ENCODE assay signal across 25 cellular contexts in the genomic region with DNA sequence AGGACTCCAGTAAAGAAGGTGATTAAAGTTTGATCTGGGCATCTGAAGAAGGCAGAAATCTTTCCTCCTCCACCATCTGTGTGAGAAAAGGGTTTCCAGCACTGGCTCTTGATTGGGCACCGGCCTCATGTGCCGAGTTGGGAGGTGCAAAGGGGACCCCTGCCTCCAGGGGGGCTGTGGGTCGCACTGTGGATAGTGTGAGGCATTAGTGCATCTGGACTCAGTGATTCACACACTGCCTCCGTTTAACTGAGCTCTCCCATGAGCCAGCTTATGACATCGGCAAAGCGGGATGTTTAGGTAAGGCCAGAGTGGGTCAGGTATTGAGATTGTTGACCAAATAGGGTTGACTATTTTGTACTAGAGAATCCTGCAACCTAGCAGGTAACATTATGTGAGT. TPM values are rescaled to one million over a fixed set of nuclear protein-coding genes. Genes with fewer than 3 reads are reported as not detected.
DNase-seq lines count a peak whose midpoint lies in the region; ATAC-seq and TF ChIP-seq lines count a peak whose summit lies in the region.
"Had no signal": no experiment of that assay in that cellular context is flagged by ENCODE, and none has a peak within 500 bp of the region (broad histone marks: within the 10 kb centered on the region; RNA-seq: fewer than 3 reads in every experiment).

No MANE protein-coding gene starts in this region.

- no peaks in the 10 kb centered on the region for H3K27me3 ChIP-seq in heart right ventricle
- H3K27me3 ChIP-seq in body of pancreas: no peaks in the 10 kb centered on the region
- no peaks in the 10 kb centered on the region for H3K27me3 ChIP-seq in psoas muscle (ENCODE audit: insufficient read depth in 3 of 3, low read length in 2 of 3)
- H3K27me3 ChIP-seq in skeletal muscle tissue (ENCODE audit: control insufficient read depth in 3 of 3, insufficient read depth in 3 of 3, low read length in 3 of 3): no peaks in the 10 kb centered on the region
- H3K27me3 ChIP-seq: Peyer's patch had no signal

- DNase-seq in heart right ventricle (no peak), left ventricle myocardium superior (no peak), body of pancreas (no peak), psoas muscle (peak in 1 of 2 donors; percentile 45), amygdala (lab: John Stamatoyannopoulos, UW) (no peak), GF-D8 (lab: John Stamatoyannopoulos, UW) (no peak)
- DNase-seq: Calu3, DMS153, DND-41, MM.1S, NCI-H1417, NCI-H1694, NCI-H2029 treated with DMSO at 0.1 percent for 48 hours, NCI-H446 treated with DMSO at 0.1 percent for 48 hours, NCI-H526, NCI-H82, Peyer's patch, SIG-M5 had no signal

- WGBS in heart right ventricle, 2 donors: 79 to 86% methylated on average over 6 of the region's 6 CpGs
- 72 to 78% methylated on average over 6 of the region's 6 CpGs for WGBS in body of pancreas, 2 donors
- 77 to 85% (median 82%) methylated on average over 6 of the region's 6 CpGs for WGBS in psoas muscle, 3 donors

- H3K9ac ChIP-seq in skeletal muscle tissue (ENCODE audit: low read depth in 1 of 3, low read length in 3 of 3): peak overlapping the region in 2 of 3 donors; percentile 39 to 57
- H3K9ac ChIP-seq: KMS-11 had no signal

- peaks cover 0 to 25% (median 18%) of the 10 kb centered on the region in 9 donors for H3K4me1 ChIP-seq in heart right ventricle
- H3K4me1 ChIP-seq in body of pancreas: peaks cover 27% of the 10 kb centered on the region
- peaks cover 31% of the 10 kb centered on the region for H3K4me1 ChIP-seq in psoas muscle
- H3K4me1 ChIP-seq in skeletal muscle tissue (ENCODE audit: control insufficient read depth in 3 of 3, insufficient read depth in 3 of 3, low read length in 3 of 3): peaks cover 21 to 40% (median 26%) of the 10 kb centered on the region in 3 donors
- H3K4me1 ChIP-seq: Peyer's patch had no signal

- H3K27ac ChIP-seq in heart right ventricle: peak overlapping the region in 7 of 10 donors; percentile 13 to 72 (median 48)
- H3K27ac ChIP-seq in body of pancreas: peak overlapping the region; percentile 34 to 85 (median 67)
- peak overlapping the region; percentile 84 for H3K27ac ChIP-seq in psoas muscle
- H3K27ac ChIP-seq in skeletal muscle tissue (ENCODE audit: low read depth, low read length): peak overlapping the region; percentile 71
- H3K27ac ChIP-seq: KMS-11 had no signal

- intact Hi-C loops in heart right ventricle (cut with DNase I) (loop anchor here in 1 of 10 donors (2.0 kb wide), 1 partner anchor 23 kb away; the partner anchor contains the start of gene C1R), left ventricle myocardium superior (cut with micrococcal nuclease) (loop anchor here (10.0 kb wide), 1 partner anchor 45 kb away; no protein-coding TSS in a partner anchor), body of pancreas (cut with DNase I) (no loop called here), psoas muscle (cut with DNase I) (no loop called here)

- TF ChIP-seq CTCF in heart right ventricle (IDR thresholded peaks at IDR 0.05) (no peak), body of pancreas (IDR thresholded peaks at IDR 0.05) (no peak), psoas muscle (IDR thresholded peaks at IDR 0.05) (no peak)

- H3K9me3 ChIP-seq in heart right ventricle: no peaks in the 10 kb centered on the region
- H3K9me3 ChIP-seq in body of pancreas: no peaks in the 10 kb centered on the region
- H3K9me3 ChIP-seq in psoas muscle: no peaks in the 10 kb centered on the region
- no peaks in the 10 kb centered on the region for H3K9me3 ChIP-seq in skeletal muscle tissue (ENCODE audit: control insufficient read depth in 3 of 3, low read length in 3 of 3)
- H3K9me3 ChIP-seq: Peyer's patch had no signal

- no peak for ATAC-seq in heart right ventricle
- no peak for ATAC-seq in left ventricle myocardium superior
- no peak for ATAC-seq in body of pancreas
- ATAC-seq in psoas muscle: no peak
- ATAC-seq: HCT116 had no signal

- no peak for TF ChIP-seq POLR2A in body of pancreas (IDR thresholded peaks at IDR 0.05)

- H3K4me3 ChIP-seq in heart right ventricle (no peak overlapping the region), body of pancreas (no peak overlapping the region), psoas muscle (no peak overlapping the region), skeletal muscle tissue (ENCODE audit: low read length in 3 of 3) (no peak overlapping the region)
- H3K4me3 ChIP-seq: Peyer's patch had no signal

- H3K36me3 ChIP-seq in heart right ventricle (peaks cover 0 to 48% (median 0%) of the 10 kb centered on the region in 9 donors), body of pancreas (replicated peaks in 1 of 2; ENCODE audit: insufficient read depth in 1 of 2, low read depth in 2 of 2) (no peaks in the 10 kb centered on the region), psoas muscle (ENCODE audit: insufficient read depth in 1 of 2, low read depth in 1 of 2) (peaks cover 0 to 52% of the 10 kb centered on the region in 2 donors), skeletal muscle tissue (ENCODE audit: control insufficient read depth in 3 of 3, insufficient read depth in 3 of 3, low read length in 3 of 3) (peaks cover 4 to 35% (median 26%) of the 10 kb centered on the region in 3 donors)
- H3K36me3 ChIP-seq: Peyer's patch had no signal

RNA-seq across cellular contexts. Expression of gene C1S, which starts 8.9 kb away (rescaled TPM):
- total RNA-seq in heart right ventricle (100 to 1,000 TPM in 3 of 10 donors, 10 to 100 TPM in 7; 25.1 to 151 (median 51.6) TPM), left ventricle myocardium superior (116 TPM), body of pancreas (100 to 1,000 TPM; 105 to 157 TPM), psoas muscle (10 to 100 TPM; 49.0 to 98.5 (median 75.6) TPM), skeletal muscle tissue (89.8 TPM)
- polyA plus RNA-seq in heart right ventricle (10 to 100 TPM; 53.4 to 64.9 TPM), psoas muscle (10 to 100 TPM; 35.9 to 44.4 (median 38.2) TPM)
- polyA plus RNA-seq: IgD-negative memory B cell had no signal

RNA-seq across cellular contexts. Expression of gene C1R, which starts 22.9 kb away (rescaled TPM):
- total RNA-seq in heart right ventricle: 100 to 1,000 TPM in 4 of 10 donors, 10 to 100 TPM in 6; 19.9 to 238 (median 59.0) TPM
- 100 to 1,000 TPM in 1 of 2 donors, 10 to 100 TPM in 1; 73.0 to 209 TPM for polyA plus RNA-seq in heart right ventricle
- total RNA-seq in left ventricle myocardium superior: 142 TPM
- 100 to 1,000 TPM; 113 to 133 TPM for total RNA-seq in body of pancreas
- 10 to 100 TPM; 63.2 to 70.9 (median 68.1) TPM for total RNA-seq in psoas muscle
- polyA plus RNA-seq in psoas muscle: 10 to 100 TPM; 32.4 to 58.4 (median 44.5) TPM
- 76.7 TPM for total RNA-seq in skeletal muscle tissue
- polyA plus RNA-seq: IgD-negative memory B cell had no signal

RNA-seq across cellular contexts. Expression of gene C1RL, which starts 39.6 kb away (rescaled TPM):
- 10 to 100 TPM in 3 of 10 donors, 1 to 10 TPM in 7; 4.5 to 24.9 (median 7.5) TPM for total RNA-seq in heart right ventricle
- 10 to 100 TPM in 1 of 2 donors, 1 to 10 TPM in 1; 8.3 to 22.3 TPM for polyA plus RNA-seq in heart right ventricle
- 10.9 TPM for total RNA-seq in left ventricle myocardium superior
- total RNA-seq in body of pancreas: 10 to 100 TPM; 64.6 to 99.6 TPM
- total RNA-seq in psoas muscle: 10 to 100 TPM; 14.6 to 17.0 (median 15.5) TPM
- 1 to 10 TPM; 2.7 to 6.2 (median 5.1) TPM for polyA plus RNA-seq in psoas muscle
- 10.4 TPM for total RNA-seq in skeletal muscle tissue

RNA-seq across cellular contexts. Expression of gene LPCAT3, which starts 51.1 kb away (rescaled TPM):
- total RNA-seq in heart right ventricle: 10 to 100 TPM; 19.9 to 65.8 (median 34.1) TPM
- polyA plus RNA-seq in heart right ventricle: 10 to 100 TPM; 36.4 to 41.2 TPM
- total RNA-seq in left ventricle myocardium superior: 55.9 TPM
- 10 to 100 TPM; 21.5 to 39.6 TPM for total RNA-seq in body of pancreas
- 10 to 100 TPM; 24.0 to 56.5 (median 41.6) TPM for total RNA-seq in psoas muscle
- 10 to 100 TPM; 13.9 to 26.2 (median 17.4) TPM for polyA plus RNA-seq in psoas muscle
- 14.6 TPM for total RNA-seq in skeletal muscle tissue

RNA-seq across cellular contexts. Expression of gene RBP5, which starts 59.3 kb away (rescaled TPM):
- 1 to 10 TPM in 1 of 10 donors, under 1 TPM in 3, not detected in 6; 0.34 to 3.2 (median 0.56) TPM for total RNA-seq in heart right ventricle
- 1 to 10 TPM in 1 of 2 donors, under 1 TPM in 1; 0.66 to 1.8 TPM for polyA plus RNA-seq in heart right ventricle
- 0.89 TPM for total RNA-seq in left ventricle myocardium superior
- total RNA-seq in body of pancreas: 1 to 10 TPM in 1 of 2 donors, not detected in 1; 1.3 TPM
- under 1 TPM in 2 of 4 donors, not detected in 2; 0.48 to 0.61 TPM for total RNA-seq in psoas muscle
- 1 to 10 TPM in 2 of 3 donors, under 1 TPM in 1; 0.18 to 1.4 (median 1.2) TPM for polyA plus RNA-seq in psoas muscle
- total RNA-seq in skeletal muscle tissue: not detected
- total RNA-seq: A172, H4 had no signal
- polyA plus RNA-seq: BJ, IgD-negative memory B cell had no signal
